ENCODE assay signal across 10 cellular contexts in the genomic region with DNA sequence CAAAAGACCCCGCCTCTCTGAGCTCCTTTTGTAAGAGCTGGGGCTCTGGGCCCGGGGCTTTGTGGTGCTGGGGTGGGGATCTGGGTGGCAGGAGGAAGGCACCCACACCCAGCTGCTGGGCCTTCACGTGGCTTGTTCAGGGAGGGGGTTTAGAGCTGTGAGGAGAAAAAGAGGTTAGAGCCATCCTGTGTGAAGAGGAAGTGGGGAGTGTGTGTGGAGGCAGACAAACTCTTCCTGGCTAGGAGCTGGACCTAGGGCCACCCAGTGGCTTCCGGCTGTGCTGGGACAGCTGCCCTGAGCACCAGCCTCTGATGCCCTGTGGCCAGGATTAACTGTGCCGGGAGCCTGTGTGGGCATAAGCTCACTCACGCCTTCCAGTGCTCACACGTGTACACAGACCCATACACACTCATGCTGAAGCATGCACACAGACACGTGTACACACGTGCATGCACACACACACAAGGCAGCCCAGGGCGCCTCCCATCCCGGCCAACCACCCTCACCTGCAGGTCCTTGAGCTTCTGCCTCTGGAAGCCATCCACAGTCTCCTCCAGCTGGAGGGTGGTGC. TPM values are rescaled to one million over a fixed set of nuclear protein-coding genes. Genes with fewer than 3 reads are reported as not detected.
DNase-seq lines count a peak whose midpoint lies in the region; ATAC-seq, FAIRE-seq and TF ChIP-seq lines count a peak whose summit lies in the region.
"Had no signal": no experiment of that assay in that cellular context is flagged by ENCODE, and none has a peak within 500 bp of the region (broad histone marks: within the 10 kb centered on the region; RNA-seq: fewer than 3 reads in every experiment).

No MANE protein-coding gene starts in this region.

- H3K4me1 Mint-ChIP-seq in activated T-helper 1 cell treated with anti-CD3 and anti-CD28 coated beads, Interleukin-12 subunit alpha, Interleukin-12 subunit beta, Interleukin-2, Interleukin-4 antibody, amounts not matched to agents 30 ng/mL and 10 ng/mL and 1 ng/mL, durations not matched to agents 14 hours and 24 hours and 36 hours (ENCODE audit: low read depth) = peaks cover 16% of the 10 kb centered on the region
- H3K4me1 Mint-ChIP-seq in natural killer cell = peaks cover 68 to 81% of the 10 kb centered on the region in 2 donors

- no peaks in the 10 kb centered on the region for H3K36me3 ChIP-seq in tibial artery

- peak overlapping the region; percentile 83 for H3K27ac Mint-ChIP-seq in activated T-helper 1 cell treated with anti-CD3 and anti-CD28 coated beads, Interleukin-12 subunit alpha, Interleukin-12 subunit beta, Interleukin-2, Interleukin-4 antibody, amounts not matched to agents 30 ng/mL and 10 ng/mL and 1 ng/mL, durations not matched to agents 14 hours and 24 hours and 36 hours
- H3K27ac Mint-ChIP-seq in natural killer cell = peak overlapping the region; percentile 89 to 93

- FAIRE-seq in GM12891 (lab: Jason Lieb, UNC) = peak; percentile 95

- H3K4me3 ChIP-seq in tibial artery = no peak overlapping the region

- H3K9me3 ChIP-seq in tibial artery = no peaks in the 10 kb centered on the region

- TF ChIP-seq CTCF in natural killer cell (IDR thresholded peaks at IDR 0.05) (no peak), tibial artery (IDR thresholded peaks at IDR 0.05) (no peak)

- ATAC-seq in HG03342 (IDR thresholded peaks at IDR 0.05; ENCODE audit: unreplicated experiment) = peak; percentile 48
- peak; percentile 80 to 93 (median 93) for ATAC-seq in natural killer cell
- ATAC-seq in HG03460 (IDR thresholded peaks at IDR 0.05; ENCODE audit: unreplicated experiment) = no peak
- no peak for ATAC-seq in HG02759 (IDR thresholded peaks at IDR 0.05; ENCODE audit: unreplicated experiment)

- no peaks in the 10 kb centered on the region for H3K4me1 ChIP-seq in tibial artery

- no peak for TF ChIP-seq POLR2A in GM12891 (IDR thresholded peaks at IDR 0.05; ENCODE audit: low read depth, low read length)

- H3K27me3 ChIP-seq in tibial artery = peaks cover 0 to 10% of the 10 kb centered on the region in 2 donors

- DNase-seq in GM12891 (ENCODE audit: insufficient read length, low spot score) (peak; percentile 48), natural killer cell (peak; percentile 58), tibial artery (no peak), epidermal melanocyte (ENCODE audit: insufficient read length, low spot score) (no peak)
- DNase-seq in activated T-helper 1 cell treated with anti-CD3 and anti-CD28 coated beads, Interleukin-12 subunit alpha, Interleukin-12 subunit beta, Interleukin-2, Interleukin-4 antibody, amounts not matched to agents 30 ng/mL and 10 ng/mL and 1 ng/mL, durations not matched to agents 14 hours and 24 hours and 36 hours (ENCODE audit: low spot score) = peak; percentile 14

- H3K27me3 Mint-ChIP-seq in activated T-helper 1 cell treated with anti-CD3 and anti-CD28 coated beads, Interleukin-12 subunit alpha, Interleukin-12 subunit beta, Interleukin-2, Interleukin-4 antibody, amounts not matched to agents 30 ng/mL and 10 ng/mL and 1 ng/mL, durations not matched to agents 14 hours and 24 hours and 36 hours (ENCODE audit: insufficient read depth) = peaks cover 3% of the 10 kb centered on the region
- H3K27me3 Mint-ChIP-seq in natural killer cell (ENCODE audit: low read depth in 2 of 2) = no peaks in the 10 kb centered on the region

- intact Hi-C loops in activated T-helper 1 cell treated with anti-CD3 and anti-CD28 coated beads, Interleukin-12 subunit alpha, Interleukin-12 subunit beta, Interleukin-2, Interleukin-4 antibody, amounts not matched to agents 30 ng/mL and 10 ng/mL and 1 ng/mL, durations not matched to agents 14 hours and 24 hours and 36 hours (cut with micrococcal nuclease) = no loop called here
- intact Hi-C loops in natural killer cell (cut with micrococcal nuclease) (loop anchor here (1.0 to 10.0 kb wide), 2 partner anchors 50 to 150 kb away; no protein-coding TSS in a partner anchor), tibial artery (cut with DNase I; ENCODE audit: low total_unique reads) (no loop called here)

- H3K9me3 Mint-ChIP-seq in activated T-helper 1 cell treated with anti-CD3 and anti-CD28 coated beads, Interleukin-12 subunit alpha, Interleukin-12 subunit beta, Interleukin-2, Interleukin-4 antibody, amounts not matched to agents 30 ng/mL and 10 ng/mL and 1 ng/mL, durations not matched to agents 14 hours and 24 hours and 36 hours = no peaks in the 10 kb centered on the region
- H3K9me3 Mint-ChIP-seq in natural killer cell = no peaks in the 10 kb centered on the region

- no peak overlapping the region for H3K4me3 Mint-ChIP-seq in activated T-helper 1 cell treated with anti-CD3 and anti-CD28 coated beads, Interleukin-12 subunit alpha, Interleukin-12 subunit beta, Interleukin-2, Interleukin-4 antibody, amounts not matched to agents 30 ng/mL and 10 ng/mL and 1 ng/mL, durations not matched to agents 14 hours and 24 hours and 36 hours
- peak overlapping the region; percentile 81 for H3K4me3 Mint-ChIP-seq in natural killer cell

- no peak overlapping the region for H3K27ac ChIP-seq in tibial artery

- H3K36me3 Mint-ChIP-seq in activated T-helper 1 cell treated with anti-CD3 and anti-CD28 coated beads, Interleukin-12 subunit alpha, Interleukin-12 subunit beta, Interleukin-2, Interleukin-4 antibody, amounts not matched to agents 30 ng/mL and 10 ng/mL and 1 ng/mL, durations not matched to agents 14 hours and 24 hours and 36 hours (ENCODE audit: low read depth) = no peaks in the 10 kb centered on the region
- H3K36me3 Mint-ChIP-seq in natural killer cell = no peaks in the 10 kb centered on the region

TF ChIP-seq in GM12891, 5 proteins besides CTCF, POLR2A, EP300 and RAD21:
- TF ChIP-seq TAF1 (IDR thresholded peaks at IDR 0.05; ENCODE audit: low read depth, low read length) = no peak
- TF ChIP-seq PAX5 (IDR thresholded peaks at IDR 0.05; ENCODE audit: insufficient read depth, low read length, severe bottlenecking) = no peak
- TF ChIP-seq SPI1 (IDR thresholded peaks at IDR 0.05; ENCODE audit: low read depth, low read length) = peak; percentile 90

RNA-seq across cellular contexts. Expression of a gene that starts 7.4 kb away (rescaled TPM):
- 0.21 TPM for polyA plus RNA-seq in GM12891 (2012; ENCODE audit: low read depth, missing spikeins)
- not detected in 2 replicates for total RNA-seq in activated T-helper 1 cell treated with anti-CD3 and anti-CD28 coated beads, Interleukin-12 subunit alpha, Interleukin-12 subunit beta, Interleukin-2, Interleukin-4 antibody, amounts not matched to agents 30 ng/mL and 10 ng/mL and 1 ng/mL, durations not matched to agents 14 hours and 24 hours and 36 hours
- not detected for total RNA-seq in natural killer cell
- total RNA-seq: fibroblast of lung, ureter had no signal
- polyA plus RNA-seq: fibroblast of lung had no signal

Comparison
In these comparisons a context has a peak if more than half of its experiments do, and no peak if none do; other contexts are left out.
1. DNase-seq: peak in GM12891 (single experiment), activated T-helper 1 cell treated with anti-CD3 and anti-CD28 coated beads, Interleukin-12 subunit alpha, Interleukin-12 subunit beta, Interleukin-2, Interleukin-4 antibody, amounts not matched to agents 30 ng/mL and 10 ng/mL and 1 ng/mL, durations not matched to agents 14 hours and 24 hours and 36 hours (single experiment) and natural killer cell (single experiment); none in tibial artery (0 of 2) and epidermal melanocyte (single experiment).
2. ATAC-seq: peak in HG03342 (single experiment) and natural killer cell (3 of 3); none in HG03460 (single experiment) and HG02759 (single experiment).